ENCODE assay signal across 20 cellular contexts in the genomic region with DNA sequence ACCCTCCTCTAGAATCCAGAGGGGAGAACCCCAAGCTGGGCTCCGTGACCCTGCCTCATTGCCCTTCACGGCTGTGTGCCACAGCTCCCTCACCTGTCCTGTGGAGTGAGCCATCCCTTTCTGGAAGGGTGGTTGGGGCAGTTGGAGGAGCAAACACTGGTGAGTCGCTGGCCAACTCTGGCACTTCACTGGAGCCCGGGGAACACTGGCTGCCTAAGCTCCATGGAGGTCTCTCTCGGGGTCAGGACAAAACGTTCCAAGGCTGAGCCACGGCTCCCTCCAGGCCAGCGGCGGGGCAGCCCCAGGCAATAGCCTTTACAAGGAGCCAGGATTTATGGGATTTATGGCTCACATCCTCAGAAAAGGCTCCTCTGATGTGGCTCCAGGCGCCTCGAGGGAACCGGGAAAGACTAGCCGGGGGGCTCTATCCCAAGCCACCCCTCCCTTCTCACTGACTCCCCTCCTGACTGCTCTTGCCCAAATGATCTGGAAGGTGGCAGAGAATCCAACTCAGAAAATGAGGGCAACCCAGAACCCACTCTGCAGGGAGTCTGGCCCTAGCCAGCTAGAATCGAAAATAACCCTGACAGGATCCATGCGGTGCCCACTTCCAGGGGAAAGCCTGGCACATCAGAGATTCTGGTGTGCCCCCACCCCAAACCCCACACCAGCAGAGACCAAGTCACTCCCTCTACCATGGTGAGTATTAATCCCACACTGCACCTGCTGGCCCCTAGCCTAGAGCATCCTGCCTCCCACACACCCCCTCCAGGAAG.
A peak's percentile ranks its signal among the peaks of the same experiment; 100 is the strongest.
DNase-seq lines count a peak whose midpoint lies in the region; ATAC-seq, FAIRE-seq and TF ChIP-seq lines count a peak whose summit lies in the region.
"Had no signal": no experiment of that assay in that cellular context is flagged by ENCODE, and none has a peak within 500 bp of the region (broad histone marks: within the 10 kb centered on the region; RNA-seq: fewer than 3 reads in every experiment).

No MANE protein-coding gene starts in this region.

- peak; percentile 18 for FAIRE-seq in bronchial epithelial cell (lab: Jason Lieb, UNC)

- no peak overlapping the region for H3K27ac Mint-ChIP-seq in effector memory CD8-positive, alpha-beta T cell
- H3K27ac Mint-ChIP-seq: B cell had no signal

- DNase-seq in M059J (ENCODE audit: low read depth) = peak; percentile 78
- DNase-seq in bronchial epithelial cell (ENCODE audit: low read depth) = no peak
- peak; percentile 12 for DNase-seq in medulla oblongata (ENCODE audit: extremely low spot score)
- no peak for DNase-seq in sciatic nerve (ENCODE audit: low spot score)
- no peak for DNase-seq in iPS-NIHi11 (ENCODE audit: low spot score)
- no peak for DNase-seq in effector memory CD8-positive, alpha-beta T cell
- no peak for DNase-seq in hepatocyte (ENCODE audit: low spot score)
- DNase-seq: Calu3; CD4-positive, CD25-positive, alpha-beta regulatory T cell; DMS53; HCEC 1CT; NCI-H1436; NCI-H2029; NCI-H2171 treated with DMSO at 0.1 percent for 48 hours; NCI-H446 treated with DMSO at 0.1 percent for 48 hours; NCI-H748 treated with DMSO at 0.1 percent for 48 hours; Right ventricle myocardium superior; SK-N-SH had no signal

- no peaks in the 10 kb centered on the region for H4K20me1 ChIP-seq in hepatocyte (ENCODE audit: insufficient read depth, poor library complexity, severe bottlenecking)

- H3K79me2 ChIP-seq in hepatocyte = no peaks in the 10 kb centered on the region

- H3K9me3 ChIP-seq in hepatocyte (ENCODE audit: low read depth) = no peaks in the 10 kb centered on the region
- H3K9me3 ChIP-seq: SK-N-SH had no signal

- H3K9me2 ChIP-seq in hepatocyte (replicated peaks; ENCODE audit: insufficient read depth) = no peaks in the 10 kb centered on the region
- H3K9me2 ChIP-seq: SK-N-SH had no signal

- H3K36me3 ChIP-seq in bronchial epithelial cell (ENCODE audit: control insufficient read depth, insufficient read depth, low read length) (no peaks in the 10 kb centered on the region), hepatocyte (replicated peaks; ENCODE audit: insufficient read depth, low read depth) (no peaks in the 10 kb centered on the region)

- H3K4me1 ChIP-seq in hepatocyte (ENCODE audit: insufficient read depth) = peaks cover 12% of the 10 kb centered on the region

- peaks cover 0 to 5% of the 10 kb centered on the region in 2 donors for H3K4me1 Mint-ChIP-seq in effector memory CD8-positive, alpha-beta T cell (ENCODE audit: low read depth in 2 of 2)
- H3K4me1 Mint-ChIP-seq: B cell had no signal

- no peak overlapping the region for H2AFZ ChIP-seq in hepatocyte

- no peaks in the 10 kb centered on the region for H3K9me3 Mint-ChIP-seq in effector memory CD8-positive, alpha-beta T cell
- H3K9me3 Mint-ChIP-seq: CD4-positive, CD25-positive, alpha-beta regulatory T cell had no signal

- H3K4me3 Mint-ChIP-seq in effector memory CD8-positive, alpha-beta T cell = no peak overlapping the region
- H3K4me3 Mint-ChIP-seq: B cell; CD4-positive, CD25-positive, alpha-beta regulatory T cell had no signal

- H3K27ac ChIP-seq in hepatocyte = no peak overlapping the region
- H3K27ac ChIP-seq: HL-60 had no signal

- no peak overlapping the region for H3K4me2 ChIP-seq in hepatocyte
- H3K4me2 ChIP-seq: SK-N-SH had no signal

- H3K36me3 Mint-ChIP-seq in effector memory CD8-positive, alpha-beta T cell (ENCODE audit: insufficient read depth) = peaks cover 4% of the 10 kb centered on the region
- H3K36me3 Mint-ChIP-seq: CD4-positive, CD25-positive, alpha-beta regulatory T cell had no signal

- WGBS in hepatocyte (ENCODE audit: low lambda C conversion rate, missing lambda C conversion rate) = 55% methylated on average over 15 of the region's 15 CpGs

- peak; percentile 54 for ATAC-seq in sciatic nerve
- ATAC-seq in effector memory CD8-positive, alpha-beta T cell (replicated peaks) = no peak

- intact Hi-C loops in sciatic nerve (cut with DNase I) = no loop called here

- H3K4me3 ChIP-seq in bronchial epithelial cell (ENCODE audit: low read depth, low read length) (no peak overlapping the region), hepatocyte (no peak overlapping the region)

- H3K27me3 Mint-ChIP-seq in effector memory CD8-positive, alpha-beta T cell = peaks cover 0 to 9% of the 10 kb centered on the region in 2 donors
- H3K27me3 Mint-ChIP-seq: B cell; CD4-positive, CD25-positive, alpha-beta regulatory T cell had no signal

- H3K27me3 ChIP-seq in bronchial epithelial cell (ENCODE audit: control insufficient read depth, insufficient read depth, low read length) = no peaks in the 10 kb centered on the region
- no peaks in the 10 kb centered on the region for H3K27me3 ChIP-seq in hepatocyte

- TF ChIP-seq CTCF in bronchial epithelial cell (IDR thresholded peaks at IDR 0.05; ENCODE audit: insufficient read depth, low read length, severe bottlenecking) = no peak
- no peak for TF ChIP-seq CTCF in hepatocyte (IDR thresholded peaks at IDR 0.05; ENCODE audit: poor library complexity)

Comparison
In these comparisons a context has a peak if more than half of its experiments do, and no peak if none do; other contexts are left out.
1. DNase-seq: peak in M059J (single experiment) and medulla oblongata (single experiment); none in bronchial epithelial cell (single experiment), sciatic nerve (single experiment), iPS-NIHi11 (single experiment), effector memory CD8-positive, alpha-beta T cell (0 of 3) and hepatocyte (single experiment).